ENCODE assay signal across 20 cellular contexts in the genomic region with DNA sequence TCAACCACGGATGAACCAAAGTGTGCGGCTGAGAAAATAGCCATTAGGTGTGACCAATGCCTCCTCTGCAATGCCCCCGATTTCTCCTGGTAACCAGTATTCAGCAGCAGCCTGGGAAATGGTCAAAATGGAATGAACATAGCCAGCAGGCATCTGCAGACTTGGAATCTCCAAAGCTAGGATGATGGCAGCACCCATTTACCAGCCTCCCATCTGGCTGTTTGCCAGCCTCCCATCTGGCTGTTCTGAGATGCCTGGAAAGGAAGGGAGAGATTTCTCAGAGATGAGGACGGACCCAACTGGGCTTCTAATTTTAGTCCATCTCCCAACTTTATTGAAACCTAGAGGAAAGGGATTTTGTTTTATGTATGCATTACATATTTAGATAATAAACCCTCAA. TPM values are rescaled to one million over a fixed set of nuclear protein-coding genes. Genes with fewer than 3 reads are reported as not detected.
DNase-seq lines count a peak whose midpoint lies in the region; ATAC-seq and TF ChIP-seq lines count a peak whose summit lies in the region.
"Had no signal": no experiment of that assay in that cellular context is flagged by ENCODE, and none has a peak within 500 bp of the region (broad histone marks: within the 10 kb centered on the region; RNA-seq: fewer than 3 reads in every experiment).

No MANE protein-coding gene starts in this region.

- H3K27me3 ChIP-seq in BE2C: no peaks in the 10 kb centered on the region
- H3K27me3 ChIP-seq: testis had no signal

- no peak for TF ChIP-seq CTCF in BE2C (IDR thresholded peaks at IDR 0.05; ENCODE audit: low read depth, low read length)

- H3K9me3 ChIP-seq in BE2C: no peaks in the 10 kb centered on the region
- H3K9me3 ChIP-seq: HAP-1, testis had no signal

- ATAC-seq in HG03565 (IDR thresholded peaks at IDR 0.05; ENCODE audit: unreplicated experiment) (no peak), HG03025 (IDR thresholded peaks at IDR 0.05; ENCODE audit: low FRiP score, unreplicated experiment) (no peak), HG03378 (IDR thresholded peaks at IDR 0.05; ENCODE audit: unreplicated experiment) (no peak), GM18502 (IDR thresholded peaks at IDR 0.05; ENCODE audit: poor library complexity, unreplicated experiment) (no peak)
- ATAC-seq: CD8-positive, alpha-beta T cell; left colon; WTC11 had no signal

- peaks cover 19% of the 10 kb centered on the region for H3K4me1 ChIP-seq in BE2C
- H3K4me1 ChIP-seq: HAP-1, testis had no signal

- no peak overlapping the region for H3K4me3 ChIP-seq in BE2C (ENCODE audit: low read depth, low read length)
- H3K4me3 ChIP-seq: coronary artery, HAP-1, testis had no signal

- DNase-seq in BE2C: peak; percentile 75
- DNase-seq in NCI-H1105 treated with DMSO at 0.1 percent for 48 hours (lab: John Stamatoyannopoulos, UW): peak; percentile 34
- DNase-seq in amygdala (lab: John Stamatoyannopoulos, UW): peak in 39 of 56 donors; percentile 27 to 85 (median 55)
- peak; percentile 16 for DNase-seq in mesenteric fat pad (ENCODE audit: low spot score)
- DNase-seq: activated CD4-positive, alpha-beta memory T cell treated with anti-CD3 and anti-CD28 coated beads for 36 hours; activated effector memory CD4-positive, alpha-beta T cell treated with anti-CD3 and anti-CD28 coated beads, Interleukin-2, amount 50 U/mL, for 16 hours; CD8-positive, alpha-beta T cell; DMS79; left colon; NCI-H187 treated with DMSO at 0.1 percent for 48 hours; NCI-H526 treated with DMSO at 0.1 percent for 48 hours; T-helper 9 cell; testis had no signal

- no peaks in the 10 kb centered on the region for H3K36me3 ChIP-seq in BE2C
- H3K36me3 ChIP-seq: HAP-1 had no signal

RNA-seq across cellular contexts. Expression of a gene that starts 16.2 kb away (rescaled TPM):
- 3.2 TPM for polyA plus RNA-seq in BE2C (2012; ENCODE audit: insufficient read depth, insufficient read length, low read depth)
- total RNA-seq in mesenteric fat pad: 47.4 TPM

Comparison
In these comparisons a context has a peak if more than half of its experiments do, and no peak if none do; other contexts are left out.
1. DNase-seq: peak in every context shown above with its lines; median percentile 75 in BE2C; 55 in amygdala; 34 in NCI-H1105 treated with DMSO at 0.1 percent for 48 hours; 16 in mesenteric fat pad.